Comparison of ENCODE assay signal across 20 cellular contexts in genomic region chr13:114203536-114203935, GRCh38. TPM values are rescaled to one million over a fixed set of nuclear protein-coding genes. Genes with fewer than 3 reads are reported as not detected.
DNase-seq lines count a peak whose midpoint lies in the region; ATAC-seq and TF ChIP-seq lines count a peak whose summit lies in the region.
"Had no signal": no experiment of that assay in that cellular context is flagged by ENCODE, and none has a peak within 500 bp of the region (broad histone marks: within the 10 kb centered on the region; RNA-seq: fewer than 3 reads in every experiment).

No MANE protein-coding gene starts in this region.

- no peak overlapping the region for H2BK120ac ChIP-seq in neuronal stem cell (ENCODE audit: low read depth, low read length)

- no peak overlapping the region for H3K18ac ChIP-seq in neuronal stem cell (ENCODE audit: low read length)

- H3K27me3 ChIP-seq in neuronal stem cell (ENCODE audit: control insufficient read depth in 3 of 3, insufficient read depth in 3 of 3, low read depth in 1 of 3, low read length in 3 of 3) (no peaks in the 10 kb centered on the region), upper lobe of left lung (peaks cover 0 to 5% (median 0%) of the 10 kb centered on the region in 4 donors)
- H3K27me3 ChIP-seq: hepatocyte had no signal

- no peak for TF ChIP-seq CTCF in upper lobe of left lung (IDR thresholded peaks at IDR 0.05)

- TF ChIP-seq POLR2A in upper lobe of left lung (IDR thresholded peaks at IDR 0.05) = no peak

- H3K4me3 ChIP-seq in neuronal stem cell (ENCODE audit: low read length in 2 of 2) (no peak overlapping the region), upper lobe of left lung (no peak overlapping the region)
- H3K4me3 ChIP-seq: cardiac muscle cell, hepatocyte, suprapubic skin had no signal

- no peak overlapping the region for H2BK12ac ChIP-seq in neuronal stem cell (ENCODE audit: low read length)

- H3K79me1 ChIP-seq in neuronal stem cell (ENCODE audit: low read depth, low read length) = no peaks in the 10 kb centered on the region

- H3K4me1 ChIP-seq in neuronal stem cell (ENCODE audit: control insufficient read depth in 2 of 2, insufficient read depth in 1 of 2, low read depth in 1 of 2, low read length in 2 of 2) = no peaks in the 10 kb centered on the region
- no peaks in the 10 kb centered on the region for H3K4me1 ChIP-seq in upper lobe of left lung
- H3K4me1 ChIP-seq: Caco-2, suprapubic skin had no signal

- no peak overlapping the region for H4K91ac ChIP-seq in neuronal stem cell (ENCODE audit: low read depth, low read length, poor library complexity)

- no peak overlapping the region for H3K14ac ChIP-seq in neuronal stem cell (ENCODE audit: low read length)

- H3K27ac ChIP-seq in neuronal stem cell (replicated peaks; ENCODE audit: low read length) (no peak overlapping the region), upper lobe of left lung (no peak overlapping the region), caudate nucleus (ENCODE audit: low read depth, low read length) (no peak overlapping the region)
- H3K27ac ChIP-seq: cardiac muscle cell, hepatocyte, suprapubic skin had no signal

- H3K4ac ChIP-seq in neuronal stem cell (ENCODE audit: low read length) = no peak overlapping the region

- H3K4me2 ChIP-seq in neuronal stem cell (ENCODE audit: insufficient read depth, low read length, poor library complexity, severe bottlenecking) = no peak overlapping the region
- H3K4me2 ChIP-seq: hepatocyte had no signal

- H2AFZ ChIP-seq in neuronal stem cell (ENCODE audit: low read length) = peak overlapping the region; percentile 32
- H2AFZ ChIP-seq: hepatocyte had no signal

- H3K9me3 ChIP-seq in neuronal stem cell (replicated peaks in 1 of 2; ENCODE audit: control insufficient read depth in 2 of 2, insufficient read depth in 1 of 2, low read depth in 1 of 2, low read length in 2 of 2) (peaks cover 11 to 15% of the 10 kb centered on the region in 2 donors), upper lobe of left lung (peaks cover 0 to 6% (median 0%) of the 10 kb centered on the region in 4 donors)

- no peak overlapping the region for H3K9ac ChIP-seq in neuronal stem cell (ENCODE audit: low read depth, low read length, poor library complexity)

- no peak overlapping the region for H4K8ac ChIP-seq in neuronal stem cell (ENCODE audit: low read depth, low read length)

- H2BK15ac ChIP-seq in neuronal stem cell (ENCODE audit: low read length) = no peak overlapping the region

- ATAC-seq in GM18498 (IDR thresholded peaks at IDR 0.05; ENCODE audit: unreplicated experiment) (no peak), upper lobe of left lung (ENCODE audit: low FRiP score in 2 of 2) (no peak)

- H3K23ac ChIP-seq in neuronal stem cell (ENCODE audit: low read depth, low read length, poor library complexity) = no peak overlapping the region

- DNase-seq in activated naive CD4-positive, alpha-beta T cell treated with Interleukin-2 at 50 U/mL for 16 hours = peak; percentile 23
- DNase-seq in activated naive CD4-positive, alpha-beta T cell treated with anti-CD3 and anti-CD28 coated beads, Interleukin-2, amount 50 U/mL, for 16 hours = no peak
- DNase-seq in NCI-H1694 (lab: John Stamatoyannopoulos, UW) (peak; percentile 59), neuronal stem cell (ENCODE audit: low spot score) (no peak), upper lobe of left lung (no peak), caudate nucleus (lab: John Stamatoyannopoulos, UW) (no peak)
- peak; percentile 24 for DNase-seq in activated CD4-positive, alpha-beta T cell treated with anti-CD3 and anti-CD28 coated beads, Interleukin-2, amount 50 U/mL, for 1 hour
- DNase-seq: Caco-2, GF-D8, Karpas-422, kidney, mesendoderm, NCI-H187, nephron progenitor cell had no signal

- H3K36me3 ChIP-seq in neuronal stem cell (replicated peaks in 1 of 2; ENCODE audit: control insufficient read depth in 2 of 2, insufficient read depth in 2 of 2, low read length in 2 of 2) = no peaks in the 10 kb centered on the region
- no peaks in the 10 kb centered on the region for H3K36me3 ChIP-seq in upper lobe of left lung
- H3K36me3 ChIP-seq: cardiac muscle cell, suprapubic skin had no signal

- no peak overlapping the region for H2AK5ac ChIP-seq in neuronal stem cell (ENCODE audit: low read depth, low read length)

- no peak for TF ChIP-seq EP300 in upper lobe of left lung (IDR thresholded peaks at IDR 0.05)

- no peak overlapping the region for H2BK5ac ChIP-seq in neuronal stem cell (ENCODE audit: low read length)

- WGBS in neuronal stem cell (ENCODE audit: extremely low coverage in 2 of 2, insufficient read length in 2 of 2, insufficient replicate concordance in 1 of 2), 2 donors = no CpG with 5 or more reads among the region's 4 CpGs
- 49 to 75% methylated on average over 4 of the region's 4 CpGs for WGBS in upper lobe of left lung, 2 donors

RNA-seq across cellular contexts. Expression of gene CFAP97D2, which starts 24.5 kb away (rescaled TPM):
- 0.22 TPM for polyA plus RNA-seq in neuronal stem cell (2013, experiment 1 of 2)
- polyA plus RNA-seq in neuronal stem cell (2013, experiment 2 of 2) = 0.11 TPM
- total RNA-seq in upper lobe of left lung = 1 to 10 TPM in 1 of 6 donors, under 1 TPM in 2, not detected in 3; 0.67 to 3.6 (median 0.76) TPM
- total RNA-seq: Caco-2, cardiac muscle cell, hepatocyte, kidney, renal cortical epithelial cell, SK-MEL-5, suprapubic skin had no signal
- polyA plus RNA-seq: cardiac muscle cell, hepatocyte had no signal

RNA-seq across cellular contexts. Expression of gene CDC16, which starts 31.2 kb away (rescaled TPM):
- polyA plus RNA-seq in neuronal stem cell (2013, experiment 1 of 2) = 47.5 TPM
- polyA plus RNA-seq in neuronal stem cell (2013, experiment 2 of 2) = 48.2 TPM
- total RNA-seq in upper lobe of left lung = 100 to 1,000 TPM in 1 of 6 donors, 10 to 100 TPM in 5; 46.6 to 123 (median 58.3) TPM

Comparison
In these comparisons a context has a peak if more than half of its experiments do, and no peak if none do; other contexts are left out.
1. DNase-seq: peak in activated naive CD4-positive, alpha-beta T cell treated with Interleukin-2 at 50 U/mL for 16 hours (single experiment), NCI-H1694 (single experiment) and activated CD4-positive, alpha-beta T cell treated with anti-CD3 and anti-CD28 coated beads, Interleukin-2, amount 50 U/mL, for 1 hour (single experiment); none in activated naive CD4-positive, alpha-beta T cell treated with anti-CD3 and anti-CD28 coated beads, Interleukin-2, amount 50 U/mL, for 16 hours (single experiment), neuronal stem cell (single experiment), upper lobe of left lung (0 of 2) and caudate nucleus (0 of 61).